In the genomic region with DNA sequence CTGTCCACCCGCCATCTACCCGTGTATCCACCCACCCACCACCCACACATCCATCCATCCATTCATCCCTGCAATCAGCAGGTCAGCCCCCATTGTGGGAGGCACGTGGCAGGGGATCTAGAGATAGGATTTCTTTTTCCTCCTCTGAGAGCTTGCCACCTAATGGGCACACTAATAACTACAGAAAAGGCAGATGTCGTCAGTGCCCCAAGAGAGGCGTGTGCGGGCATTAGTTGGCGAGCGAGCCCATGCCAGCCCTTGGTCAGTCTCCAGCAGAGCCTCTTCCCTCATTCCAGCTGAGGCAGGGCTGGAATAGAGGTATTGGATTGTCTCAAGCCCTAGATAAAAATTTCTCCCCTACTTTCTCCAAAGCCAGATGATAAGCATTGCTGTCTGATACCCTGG, we compare ENCODE assay signal across 1 cellular context.
TF ChIP-seq lines count a peak whose summit lies in the region.

No MANE protein-coding gene starts in this region.

TF ChIP-seq in H1, 55 proteins besides CTCF, POLR2A, EP300 and RAD21:
- TF ChIP-seq, protein P1, sequence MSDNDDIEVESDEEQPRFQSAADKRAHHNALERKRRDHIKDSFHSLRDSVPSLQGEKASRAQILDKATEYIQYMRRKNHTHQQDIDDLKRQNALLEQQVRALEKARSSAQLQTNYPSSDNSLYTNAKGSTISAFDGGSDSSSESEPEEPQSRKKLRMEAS (IDR thresholded peaks at IDR 0.05), result peak; percentile 40; the same call in 1 of the 2 replicates
- TF ChIP-seq, protein P2, sequence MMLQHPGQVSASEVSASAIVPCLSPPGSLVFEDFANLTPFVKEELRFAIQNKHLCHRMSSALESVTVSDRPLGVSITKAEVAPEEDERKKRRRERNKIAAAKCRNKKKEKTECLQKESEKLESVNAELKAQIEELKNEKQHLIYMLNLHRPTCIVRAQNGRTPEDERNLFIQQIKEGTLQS (IDR thresholded peaks at IDR 0.05; ENCODE audit: insufficient read depth, low read depth, low read length), result no peak
TF ChIP-seq in H1: peak in this region for 1.
